8 cellular contexts compared by ENCODE assay signal in genomic region chr7:89685287-89685686, GRCh38.
"Had no signal": no experiment of that assay in that cellular context is flagged by ENCODE, and none has a peak within 500 bp of the region (broad histone marks: within the 10 kb centered on the region; RNA-seq: fewer than 3 reads in every experiment).

No MANE protein-coding gene starts in this region.

- DNase-seq: GOT3, H7, HFFc6, IMR-90 had no signal

- H3K4me1 ChIP-seq: HAP-1 had no signal

- H3K9me3 ChIP-seq: HAP-1 had no signal

- H3K36me3 ChIP-seq: HAP-1 had no signal

- ATAC-seq: HCT116, K562 had no signal

- FAIRE-seq: HTR-8/SVneo, K562 had no signal

- H3K4me3 ChIP-seq: HAP-1, K562 had no signal

- H3K4me3 Mint-ChIP-seq: HFFc6 had no signal

- H3K27ac Mint-ChIP-seq: HFFc6 had no signal
